In the genomic region with DNA sequence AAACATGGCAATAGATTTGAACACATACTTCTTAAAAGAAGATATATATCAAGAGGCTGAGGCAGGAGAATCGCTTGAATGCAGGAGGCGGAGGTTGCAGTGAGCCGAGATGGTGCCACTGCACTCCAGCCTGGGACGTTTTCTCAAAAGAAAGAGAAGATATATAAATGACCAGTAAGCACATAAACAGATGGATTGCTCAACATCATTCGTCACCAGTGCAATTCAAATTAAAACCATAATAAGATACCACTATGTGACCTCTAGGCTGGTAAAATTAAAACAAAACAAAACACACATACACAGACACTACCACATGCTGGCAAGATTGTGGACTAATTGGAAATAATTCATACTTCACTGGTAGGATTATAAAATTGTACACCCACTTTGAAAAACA, we compare ENCODE assay signal across 21 cellular contexts. TPM values are rescaled to one million over a fixed set of nuclear protein-coding genes. Genes with fewer than 3 reads are reported as not detected.
DNase-seq lines count a peak whose midpoint lies in the region; TF ChIP-seq lines count a peak whose summit lies in the region.
"Had no signal": no experiment of that assay in that cellular context is flagged by ENCODE, and none has a peak within 500 bp of the region (broad histone marks: within the 10 kb centered on the region; RNA-seq: fewer than 3 reads in every experiment).

No MANE protein-coding gene starts in this region.

- no peak overlapping the region for H3K4me3 ChIP-seq in AG09309 (ENCODE audit: control insufficient read depth, low read depth, low read length)
- H3K4me3 ChIP-seq in GM23248 = peak overlapping the region; percentile 30
- H3K4me3 ChIP-seq in SK-N-MC = no peak overlapping the region
- no peak overlapping the region for H3K4me3 ChIP-seq in fibroblast of mammary gland (ENCODE audit: control insufficient read depth, low read depth, low read length)
- H3K4me3 ChIP-seq: BLaER1, HAP-1, SJSA1 had no signal

- peak overlapping the region; percentile 40; the same call in 1 of the 2 replicates for H3K9ac ChIP-seq in GM23248
- H3K9ac ChIP-seq in SK-N-MC (ENCODE audit: insufficient read length) = no peak overlapping the region
- H3K9ac ChIP-seq: BLaER1 had no signal

- peak; percentile 32 for DNase-seq in AG09309 (ENCODE audit: low read depth)
- DNase-seq in GM23248 = peak; percentile 70
- no peak for DNase-seq in SK-N-MC (ENCODE audit: low read depth, low spot score)
- peak; percentile 66 for DNase-seq in fibroblast of mammary gland (ENCODE audit: low read depth)
- no peak for DNase-seq in CD1c-positive myeloid dendritic cell (ENCODE audit: extremely low spot score)
- DNase-seq in COLO829 (ENCODE audit: low spot score) = no peak
- DNase-seq in NCI-H526 (lab: John Stamatoyannopoulos, UW) = no peak
- no peak for DNase-seq in GM13977 (ENCODE audit: low spot score)
- DNase-seq: 8988T; CD8-positive, alpha-beta memory T cell; DMS79; KG1; NCI-H1092; NCI-H1436 treated with DMSO at 0.1 percent for 48 hours; NCI-H2029; NCI-H2171 had no signal

- peak overlapping the region; percentile 45 for H3K27ac ChIP-seq in GM23248
- peak overlapping the region; percentile 93 for H3K27ac ChIP-seq in SK-N-MC
- H3K27ac ChIP-seq: BLaER1, SJSA1 had no signal

- 11 to 14% methylated on average over 5 of the region's 5 CpGs for WGBS in GM23248 (ENCODE audit: low coverage in 1 of 2, low lambda C conversion rate in 2 of 2, missing lambda C conversion rate in 2 of 2), 2 experiments

- H3K9me2 ChIP-seq in GM23248 (ENCODE audit: insufficient read depth) = no peaks in the 10 kb centered on the region

- H3K4me1 ChIP-seq in GM23248 (ENCODE audit: insufficient read depth) = peaks cover 32% of the 10 kb centered on the region

- H4K20me1 ChIP-seq in GM23248 (ENCODE audit: insufficient read depth) = no peaks in the 10 kb centered on the region
- H4K20me1 ChIP-seq: BLaER1 had no signal

- no peaks in the 10 kb centered on the region for H3K27me3 ChIP-seq in GM23248 (replicated peaks; ENCODE audit: insufficient read depth)
- H3K27me3 ChIP-seq: BLaER1, SJSA1 had no signal

- peak overlapping the region; percentile 73 for H3K4me2 ChIP-seq in GM23248 (ENCODE audit: unreplicated experiment)
- H3K4me2 ChIP-seq: BLaER1 had no signal

- H2AFZ ChIP-seq in GM23248 = peak overlapping the region; percentile 42

- TF ChIP-seq CTCF in AG09309 (IDR thresholded peaks at IDR 0.05; ENCODE audit: control insufficient read depth, insufficient read depth, low read depth, low read length, missing control alignments) (no peak), fibroblast of mammary gland (conservative IDR thresholded peaks at IDR 0.05; ENCODE audit: control insufficient read depth, insufficient read depth, low read depth, low read length) (no peak), GM13977 (IDR thresholded peaks at IDR 0.05; ENCODE audit: extremely low read depth, insufficient read depth, missing control alignments) (no peak)

- in situ Hi-C loops in GM23248 (cut with MboI) (no loop called here), GM13977 (cut with MboI; ENCODE audit: low pct_unique_long_range_greater_than_20kb, low sequenced_read_pairs, unreplicated experiment) (no loop called here)

- peaks cover 22% of the 10 kb centered on the region; the same call in 1 of the 2 replicates for H3F3A ChIP-seq in GM23248 (ENCODE audit: insufficient read depth)

- H3K36me3 ChIP-seq in GM23248 (ENCODE audit: low read depth) (no peaks in the 10 kb centered on the region; the same call in 1 of the 2 replicates), SK-N-MC (ENCODE audit: insufficient read depth, low read length) (no peaks in the 10 kb centered on the region)
- H3K36me3 ChIP-seq: BLaER1, HAP-1 had no signal

- H3K9me3 ChIP-seq in GM23248 (ENCODE audit: low read depth) (no peaks in the 10 kb centered on the region), SK-N-MC (ENCODE audit: low read depth, low read length) (no peaks in the 10 kb centered on the region)
- H3K9me3 ChIP-seq: BLaER1, HAP-1, SJSA1 had no signal

- H3K79me2 ChIP-seq in GM23248 (ENCODE audit: insufficient read depth) = no peaks in the 10 kb centered on the region

RNA-seq across cellular contexts. Expression of a gene that starts 5.3 kb away (rescaled TPM):
- total RNA-seq in GM23248 (2014; rRNA removed; shearing (Covaris generic)) = 223 and 251 TPM in 2 replicates
- polyA plus RNA-seq in GM23248 (2016; fragmentation: Nextera tagmentation; extraction: Ambion mirVana) = 952 and 958 TPM in 2 replicates

RNA-seq across cellular contexts. Expression of a gene that starts 53.7 kb away (rescaled TPM):
- not detected in 2 replicates for total RNA-seq in GM23248 (2014; rRNA removed; shearing (Covaris generic))
- 0.09 TPM in 1 of 2 replicates, not detected in the other for polyA plus RNA-seq in GM23248 (2016; fragmentation: Nextera tagmentation; extraction: Ambion mirVana)
- total RNA-seq: CD8-positive, alpha-beta memory T cell; G401; SJSA1 had no signal
- polyA plus RNA-seq: AG04450; CD8-positive, alpha-beta memory T cell had no signal

Comparison
In these comparisons a context has a peak if more than half of its experiments do, and no peak if none do; other contexts are left out.
1. DNase-seq: peak in AG09309 (single experiment), GM23248 (single experiment) and fibroblast of mammary gland (single experiment); none in SK-N-MC (single experiment), CD1c-positive myeloid dendritic cell (single experiment), COLO829 (single experiment), NCI-H526 (0 of 2) and GM13977 (single experiment).